ENCODE assay signal across 16 cellular contexts in the genomic region with DNA sequence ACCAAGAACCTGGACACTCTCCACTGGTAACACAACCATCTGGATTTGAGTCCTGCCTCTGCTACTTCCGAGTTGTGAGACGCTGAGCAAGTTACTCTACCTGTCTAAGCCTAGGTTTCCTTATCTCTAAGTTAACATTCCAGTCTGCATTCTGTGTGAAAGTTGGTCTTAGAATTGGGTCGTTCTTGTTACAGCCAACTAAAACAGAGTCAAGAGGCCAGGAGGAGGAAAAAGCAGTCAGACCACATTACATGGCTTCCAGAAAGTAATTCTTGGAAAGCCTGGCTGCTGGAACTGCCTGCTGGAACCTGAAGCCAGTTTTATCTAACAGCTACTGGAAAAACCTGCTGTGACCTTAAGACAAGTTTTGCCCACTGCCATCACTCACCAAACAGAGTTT. TPM values are rescaled to one million over a fixed set of nuclear protein-coding genes. Genes with fewer than 3 reads are reported as not detected.
DNase-seq lines count a peak whose midpoint lies in the region; TF ChIP-seq lines count a peak whose summit lies in the region.
"Had no signal": no experiment of that assay in that cellular context is flagged by ENCODE, and none has a peak within 500 bp of the region (broad histone marks: within the 10 kb centered on the region; RNA-seq: fewer than 3 reads in every experiment).

No MANE protein-coding gene starts in this region.

- H3K27ac ChIP-seq in PC-9 (no peak overlapping the region), osteoblast (ENCODE audit: low read depth, low read length) (no peak overlapping the region), dorsolateral prefrontal cortex (no peak overlapping the region)
- no peak overlapping the region for H3K27ac ChIP-seq in CD4-positive, alpha-beta memory T cell (ENCODE audit: low read depth, low read length)
- H3K27ac ChIP-seq: BLaER1 treated with 17β-estradiol and CSF1 and Interleukin-3, amounts not matched to agents 10 nM and 100 nM had no signal

- no peaks in the 10 kb centered on the region for H3K36me3 ChIP-seq in Caco-2 (ENCODE audit: control insufficient read depth, insufficient read depth, low read length)
- H3K36me3 ChIP-seq in PC-9 (ENCODE audit: low read depth) = no peaks in the 10 kb centered on the region
- H3K36me3 ChIP-seq in osteoblast (ENCODE audit: insufficient read depth, low read length) = no peaks in the 10 kb centered on the region
- no peaks in the 10 kb centered on the region for H3K36me3 ChIP-seq in CD4-positive, alpha-beta memory T cell (ENCODE audit: insufficient read depth, low read length)
- H3K36me3 ChIP-seq: BLaER1 treated with 17β-estradiol and CSF1 and Interleukin-3, amounts not matched to agents 10 nM and 100 nM had no signal

- CTCF ChIA-PET in Caco-2 (lab: Charles Lee) (no interaction called here), PC-9 (lab: Charles Lee) (no interaction called here)
- CTCF ChIA-PET in CD4-positive, alpha-beta memory T cell (lab: Charles Lee; ENCODE audit: partially characterized antibody) = no interaction called here

- intact Hi-C loops in Caco-2 (cut with micrococcal nuclease; ENCODE audit: unreplicated experiment) = no loop called here
- intact Hi-C loops in PC-9 (cut with micrococcal nuclease; ENCODE audit: unreplicated experiment) = no loop called here
- intact Hi-C loops in dorsolateral prefrontal cortex (cut with DNase I) = no loop called here
- intact Hi-C loops in CD4-positive, alpha-beta memory T cell (cut with micrococcal nuclease) = no loop called here

- H3K9me3 ChIP-seq in Caco-2 = peaks cover 25% of the 10 kb centered on the region; the same call in 1 of the 2 replicates
- H3K9me3 ChIP-seq in PC-9 (ENCODE audit: insufficient read depth, low read depth) = no peaks in the 10 kb centered on the region
- no peaks in the 10 kb centered on the region for H3K9me3 ChIP-seq in osteoblast (ENCODE audit: low read depth, low read length)
- no peaks in the 10 kb centered on the region for H3K9me3 ChIP-seq in CD4-positive, alpha-beta memory T cell (ENCODE audit: control insufficient read depth in 1 of 2, low read length in 2 of 2)

- H3K27ac Mint-ChIP-seq in Caco-2 (ENCODE audit: unreplicated experiment) = no peak overlapping the region
- no peak overlapping the region for H3K27ac Mint-ChIP-seq in CD4-positive, alpha-beta memory T cell
- H3K27ac Mint-ChIP-seq: CD4-positive, CD25-positive, alpha-beta regulatory T cell had no signal

- H3K4me3 Mint-ChIP-seq in Caco-2 (ENCODE audit: unreplicated experiment) = no peak overlapping the region
- no peak overlapping the region for H3K4me3 Mint-ChIP-seq in CD4-positive, alpha-beta memory T cell
- H3K4me3 Mint-ChIP-seq: CD4-positive, CD25-positive, alpha-beta regulatory T cell had no signal

- H3K4me1 Mint-ChIP-seq in Caco-2 (ENCODE audit: low read depth, unreplicated experiment) = no peaks in the 10 kb centered on the region
- H3K4me1 Mint-ChIP-seq in CD4-positive, alpha-beta memory T cell = no peaks in the 10 kb centered on the region

- no peaks in the 10 kb centered on the region for H3F3A ChIP-seq in PC-9 (ENCODE audit: insufficient read depth, low read depth)

- H3K9me2 ChIP-seq in PC-9 (ENCODE audit: insufficient read depth) = no peaks in the 10 kb centered on the region

- no TSS peak for BruUV-seq in Caco-2 (replicated peaks; lab: Mats Ljungman, UMichigan)
- no TSS peak for BruUV-seq in PC-9 (replicated peaks; lab: Mats Ljungman, UMichigan)

- POLR2A ChIA-PET in Caco-2 (lab: Charles Lee) = interaction anchor here (0.5 kb wide), 1 partner anchor 28 kb away, joined by 3 read pairs; no protein-coding TSS in a partner anchor
- POLR2A ChIA-PET in PC-9 (lab: Charles Lee; ENCODE audit: unreplicated experiment) = interaction anchor here (0.6 kb wide), 1 partner anchor 12 kb away, joined by 3 read pairs; no protein-coding TSS in a partner anchor
- POLR2A ChIA-PET in CD4-positive, alpha-beta memory T cell (lab: Charles Lee; ENCODE audit: partially characterized antibody) = no interaction called here

- no peaks in the 10 kb centered on the region for H3K27me3 ChIP-seq in Caco-2 (replicated peaks; ENCODE audit: control insufficient read depth, insufficient read depth, low read length)
- H3K27me3 ChIP-seq in PC-9 (ENCODE audit: insufficient read depth, low read depth) = no peaks in the 10 kb centered on the region
- H3K27me3 ChIP-seq in osteoblast (ENCODE audit: insufficient read depth, low read length) = no peaks in the 10 kb centered on the region
- no peaks in the 10 kb centered on the region for H3K27me3 ChIP-seq in dorsolateral prefrontal cortex
- no peaks in the 10 kb centered on the region for H3K27me3 ChIP-seq in CD4-positive, alpha-beta memory T cell (ENCODE audit: insufficient read depth, low read length)
- H3K27me3 ChIP-seq: BLaER1 treated with 17β-estradiol and CSF1 and Interleukin-3, amounts not matched to agents 10 nM and 100 nM had no signal

- no peaks in the 10 kb centered on the region for H3K36me3 Mint-ChIP-seq in Caco-2 (ENCODE audit: insufficient read depth, unreplicated experiment)
- peaks cover 0 to 1% of the 10 kb centered on the region in 2 donors for H3K36me3 Mint-ChIP-seq in CD4-positive, alpha-beta memory T cell
- H3K36me3 Mint-ChIP-seq: CD4-positive, CD25-positive, alpha-beta regulatory T cell had no signal

- H3K9me3 Mint-ChIP-seq in Caco-2 (ENCODE audit: unreplicated experiment) = peaks cover 17% of the 10 kb centered on the region
- H3K9me3 Mint-ChIP-seq in CD4-positive, alpha-beta memory T cell = peaks cover 0 to 15% (median 6%) of the 10 kb centered on the region in 8 donors

- H3K4me2 ChIP-seq in PC-9 = no peak overlapping the region
- H3K4me2 ChIP-seq in osteoblast (ENCODE audit: insufficient read depth, low read length) = no peak overlapping the region
- H3K4me2 ChIP-seq: BLaER1 treated with 17β-estradiol and CSF1 and Interleukin-3, amounts not matched to agents 10 nM and 100 nM had no signal

- no peak for TF ChIP-seq CTCF in Caco-2 (IDR thresholded peaks at IDR 0.05; ENCODE audit: insufficient read depth in 1 of 2, low read depth in 1 of 2, low read length in 1 of 2, severe bottlenecking in 1 of 2, unreplicated experiment in 1 of 2)
- no peak for TF ChIP-seq CTCF in PC-9 (conservative IDR thresholded peaks at IDR 0.05)
- no peak for TF ChIP-seq CTCF in osteoblast (IDR thresholded peaks at IDR 0.05; ENCODE audit: extremely low read depth, low read depth, low read length)
- TF ChIP-seq CTCF in dorsolateral prefrontal cortex (IDR thresholded peaks at IDR 0.05 in 54 of 56, conservative IDR thresholded peaks at IDR 0.05 in 2 of 56; ENCODE audit: low read depth in 1 of 56, partially characterized antibody in 56 of 56) = no peak

- DNase-seq in Caco-2 (peak; percentile 38 to 53), PC-9 (peak; percentile 6 to 55), fibroblast of peridontal ligament (ENCODE audit: extremely low read depth) (peak; percentile 10), osteoblast (ENCODE audit: insufficient read length, low spot score, missing footprints) (peak; percentile 76), dorsolateral prefrontal cortex (no peak)
- DNase-seq in stimulated activated CD4-positive, alpha-beta T cell treated with anti-CD3 and anti-CD28 coated beads, Interleukin-2, amount 100 ng/mL, for 48 hours = no peak
- DNase-seq in CD4-positive, alpha-beta memory T cell = no peak
- DNase-seq: 8988T; ACHN; CD4-positive, CD25-positive, alpha-beta regulatory T cell; DMS153; DMS79 treated with DMSO at 0.1 percent for 48 hours; EL; GDM1; H7 had no signal

- no peaks in the 10 kb centered on the region for H3K79me2 ChIP-seq in PC-9 (ENCODE audit: low read depth)
- H3K79me2 ChIP-seq in osteoblast (ENCODE audit: insufficient read depth, low read length) = no peaks in the 10 kb centered on the region

- no peak overlapping the region for H2AFZ ChIP-seq in PC-9
- H2AFZ ChIP-seq in osteoblast (ENCODE audit: low read length) = no peak overlapping the region

- H3K27me3 Mint-ChIP-seq in Caco-2 (ENCODE audit: insufficient read depth, unreplicated experiment) = no peaks in the 10 kb centered on the region
- H3K27me3 Mint-ChIP-seq in CD4-positive, alpha-beta memory T cell = peaks cover 8 to 10% of the 10 kb centered on the region in 2 donors

- H3K4me3 ChIP-seq in Caco-2 (ENCODE audit: low read depth, low read length) (no peak overlapping the region), PC-9 (no peak overlapping the region), osteoblast (ENCODE audit: insufficient read depth, low read length) (no peak overlapping the region), dorsolateral prefrontal cortex (no peak overlapping the region)
- H3K4me3 ChIP-seq in CD4-positive, alpha-beta memory T cell (ENCODE audit: low read length in 2 of 2) = no peak overlapping the region
- H3K4me3 ChIP-seq: BLaER1 treated with 17β-estradiol and CSF1 and Interleukin-3, amounts not matched to agents 10 nM and 100 nM had no signal

- no peaks in the 10 kb centered on the region for H4K20me1 ChIP-seq in PC-9 (ENCODE audit: insufficient read depth)
- H4K20me1 ChIP-seq in osteoblast (ENCODE audit: insufficient read depth, low read length) = no peaks in the 10 kb centered on the region
- H4K20me1 ChIP-seq: BLaER1 treated with 17β-estradiol and CSF1 and Interleukin-3, amounts not matched to agents 10 nM and 100 nM had no signal

- H3K4me1 ChIP-seq in Caco-2 = peaks cover 3% of the 10 kb centered on the region; the same call in 1 of the 2 replicates
- no peaks in the 10 kb centered on the region for H3K4me1 ChIP-seq in PC-9 (replicated peaks; ENCODE audit: insufficient read depth)
- H3K4me1 ChIP-seq in osteoblast (ENCODE audit: insufficient read depth, low read length) = peaks cover 33% of the 10 kb centered on the region
- no peaks in the 10 kb centered on the region for H3K4me1 ChIP-seq in CD4-positive, alpha-beta memory T cell (ENCODE audit: insufficient read depth, low read length)

RNA-seq across cellular contexts. Expression of gene XYLT1, which starts 38.4 kb away (rescaled TPM):
- total RNA-seq in Caco-2 (2022) (12.5 and 12.8 TPM in 2 replicates), PC-9 (2021) (1.3 and 1.7 TPM in 2 replicates), osteoblast (43.4 and 46.6 TPM in 2 replicates), dorsolateral prefrontal cortex (10 to 100 TPM; 19.0 to 51.6 (median 33.3) TPM)
- total RNA-seq in CD4-positive, alpha-beta memory T cell = 10 to 100 TPM; 46.3 to 48.5 TPM
- polyA plus RNA-seq in CD4-positive, alpha-beta memory T cell = 1 to 10 TPM; 1.4 to 2.8 TPM

Comparison
In these comparisons a context has a peak if more than half of its experiments do, and no peak if none do; other contexts are left out.
1. DNase-seq: peak in Caco-2 (2 of 2), PC-9 (2 of 2), fibroblast of peridontal ligament (single experiment) and osteoblast (single experiment); none in stimulated activated CD4-positive, alpha-beta T cell treated with anti-CD3 and anti-CD28 coated beads, Interleukin-2, amount 100 ng/mL, for 48 hours (0 of 2), dorsolateral prefrontal cortex (0 of 10) and CD4-positive, alpha-beta memory T cell (0 of 5).